In the genomic region with DNA sequence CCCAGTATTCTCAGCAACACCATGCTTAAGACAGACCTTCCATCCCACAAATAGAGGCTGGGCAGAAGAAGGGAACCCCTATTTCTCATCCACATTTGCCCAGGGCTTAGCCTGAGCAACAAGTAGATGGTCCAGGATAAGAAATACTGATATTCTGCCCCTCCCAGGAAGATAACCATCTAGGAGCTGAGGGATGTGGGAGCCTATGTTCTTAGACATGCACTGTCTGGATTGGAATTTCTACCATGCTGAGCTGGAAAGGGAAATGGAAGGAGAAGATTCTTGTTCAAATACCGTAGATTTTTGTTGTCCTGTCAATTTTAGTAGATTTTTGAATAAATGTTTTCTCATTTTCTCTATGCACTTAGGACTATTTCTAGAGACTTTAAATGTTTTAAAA, we compare ENCODE assay signal across 26 cellular contexts.
"Had no signal": no experiment of that assay in that cellular context is flagged by ENCODE, and none has a peak within 500 bp of the region (broad histone marks: within the 10 kb centered on the region; RNA-seq: fewer than 3 reads in every experiment).

No MANE protein-coding gene starts in this region.

- H3K27me3 Mint-ChIP-seq: activated CD4-positive, alpha-beta T cell treated with anti-CD3 and anti-CD28 coated beads, Interleukin-2, amount 10 ng/mL, durations not matched to agents 7 days and 5 days; activated CD8-positive, alpha-beta T cell treated with anti-CD3 and anti-CD28 coated beads for 36 hours; activated T-helper 17 cell treated with anti-CD3 and anti-CD28 coated beads, Interleukin-2, amount 50 U/mL, for 72 hours had no signal

- H3K9me3 ChIP-seq: adrenal gland, body of pancreas had no signal

- H3K4me3 Mint-ChIP-seq: activated CD4-positive, alpha-beta T cell treated with anti-CD3 and anti-CD28 coated beads, Interleukin-2, amount 10 ng/mL, durations not matched to agents 7 days and 5 days; activated CD8-positive, alpha-beta T cell treated with anti-CD3 and anti-CD28 coated beads for 36 hours; activated naive CD8-positive, alpha-beta T cell; activated T-cell treated with anti-CD3 and anti-CD28 coated beads, Interleukin-2, amount 50 U/mL, for 4 hours; activated T-helper 17 cell treated with anti-CD3 and anti-CD28 coated beads, Interleukin-2, amount 50 U/mL, for 72 hours had no signal

- H3K4me3 ChIP-seq: adrenal gland, body of pancreas, esophagus squamous epithelium, gastroesophageal sphincter, heart right ventricle had no signal

- H3K36me3 Mint-ChIP-seq: activated naive CD8-positive, alpha-beta T cell had no signal

- H3K36me3 ChIP-seq: adrenal gland, esophagus squamous epithelium, gastroesophageal sphincter, heart right ventricle had no signal

- H3K27ac ChIP-seq: adrenal gland, body of pancreas, epithelial cell of prostate, esophagus squamous epithelium, gastroesophageal sphincter, heart right ventricle had no signal

- DNase-seq: activated CD4-positive, alpha-beta T cell treated with anti-CD3 and anti-CD28 coated beads for 1 hour; activated CD4-positive, alpha-beta T cell treated with anti-CD3 and anti-CD28 coated beads for 4 hours; activated CD4-positive, alpha-beta T cell treated with anti-CD3 and anti-CD28 coated beads, Interleukin-2, amount 10 ng/mL, durations not matched to agents 7 days and 5 days; activated CD4-positive, alpha-beta T cell treated with anti-CD3 and anti-CD28 coated beads, Interleukin-2, amount 50 U/mL, for 4 hours; activated CD8-positive, alpha-beta memory T cell treated with anti-CD3 and anti-CD28 coated beads for 24 hours; activated CD8-positive, alpha-beta T cell treated with anti-CD3 and anti-CD28 coated beads for 36 hours; activated effector memory CD4-positive, alpha-beta T cell treated with Interleukin-2 at 50 U/mL for 16 hours; activated gamma-delta T cell treated with Interleukin-2 at 50 U/mL for 16 hours; activated naive CD4-positive, alpha-beta T cell treated with anti-CD3 and anti-CD28 coated beads, Interleukin-2, amount 50 U/mL, for 16 hours; activated naive CD4-positive, alpha-beta T cell treated with Interleukin-2 at 50 U/mL for 16 hours; activated T-cell treated with anti-CD3 and anti-CD28 coated beads, Interleukin-2, amount 50 U/mL, for 4 hours; adrenal gland; amygdala; aorta; body of pancreas; caudate nucleus; cortex of kidney; effector CD8-positive, alpha-beta T cell; esophagus squamous epithelium; foreskin melanocyte; heart right ventricle; T-helper 2 cell had no signal

- H3K4me1 Mint-ChIP-seq: activated CD4-positive, alpha-beta T cell treated with anti-CD3 and anti-CD28 coated beads, Interleukin-2, amount 10 ng/mL, durations not matched to agents 7 days and 5 days; activated T-helper 17 cell treated with anti-CD3 and anti-CD28 coated beads, Interleukin-2, amount 50 U/mL, for 72 hours had no signal

- H3K27me3 ChIP-seq: adrenal gland, body of pancreas, esophagus squamous epithelium, gastroesophageal sphincter, heart right ventricle had no signal

- H3K27ac Mint-ChIP-seq: activated CD4-positive, alpha-beta T cell treated with anti-CD3 and anti-CD28 coated beads, Interleukin-2, amount 10 ng/mL, durations not matched to agents 7 days and 5 days; activated CD8-positive, alpha-beta T cell treated with anti-CD3 and anti-CD28 coated beads for 36 hours; activated naive CD8-positive, alpha-beta T cell; activated T-helper 17 cell treated with anti-CD3 and anti-CD28 coated beads, Interleukin-2, amount 50 U/mL, for 72 hours had no signal

- H3K4me1 ChIP-seq: adrenal gland, body of pancreas, esophagus squamous epithelium, gastroesophageal sphincter, heart right ventricle had no signal

- ATAC-seq: activated CD8-positive, alpha-beta T cell treated with anti-CD3 and anti-CD28 coated beads for 36 hours; activated T-cell treated with anti-CD3 and anti-CD28 coated beads, Interleukin-2, amount 50 U/mL, for 4 hours; activated T-helper 17 cell treated with anti-CD3 and anti-CD28 coated beads, Interleukin-2, amount 50 U/mL, for 72 hours; body of pancreas; gastroesophageal sphincter; heart right ventricle had no signal
